Comparison of ENCODE assay signal across 9 cellular contexts in genomic region chr15:69997701-69998273, GRCh38.
DNase-seq lines count a peak whose midpoint lies in the region; ATAC-seq and TF ChIP-seq lines count a peak whose summit lies in the region.
"Had no signal": no experiment of that assay in that cellular context is flagged by ENCODE, and none has a peak within 500 bp of the region (broad histone marks: within the 10 kb centered on the region; RNA-seq: fewer than 3 reads in every experiment).

No MANE protein-coding gene starts in this region.

- in situ Hi-C loops in astrocyte of the cerebellum (cut with HindIII; ENCODE audit: low sequenced_read_pairs), result no loop called here

- no peak overlapping the region for H3K27ac Mint-ChIP-seq in activated T-helper 17 cell treated with anti-CD3 and anti-CD28 coated beads, Interleukin-2, amount 50 U/mL, for 72 hours

- no peaks in the 10 kb centered on the region for H3K4me1 Mint-ChIP-seq in activated T-helper 17 cell treated with anti-CD3 and anti-CD28 coated beads, Interleukin-2, amount 50 U/mL, for 72 hours

- H3K18ac ChIP-seq in mesendoderm (ENCODE audit: low read length), result no peak overlapping the region

- no peak overlapping the region for H3K23ac ChIP-seq in mesendoderm (ENCODE audit: low read length)

- no peaks in the 10 kb centered on the region for H3K79me2 ChIP-seq in mesendoderm (ENCODE audit: control insufficient read depth, insufficient read depth, low read length)

- H3K9ac ChIP-seq in mesendoderm (ENCODE audit: low read length), result no peak overlapping the region

- no peak for ATAC-seq in activated T-helper 17 cell treated with anti-CD3 and anti-CD28 coated beads, Interleukin-2, amount 50 U/mL, for 72 hours (replicated peaks)
- no peak for ATAC-seq in HG03139 (IDR thresholded peaks at IDR 0.05; ENCODE audit: unreplicated experiment)

- H2BK120ac ChIP-seq in mesendoderm (ENCODE audit: low read depth, low read length), result no peak overlapping the region

- no peaks in the 10 kb centered on the region for H3K79me1 ChIP-seq in mesendoderm (ENCODE audit: low read length)

- no peak overlapping the region for H3K4ac ChIP-seq in mesendoderm (ENCODE audit: low read depth, low read length)

- no peaks in the 10 kb centered on the region for H3K4me1 ChIP-seq in mesendoderm (ENCODE audit: control insufficient read depth, low read depth, low read length)

- no peak overlapping the region for H2AK5ac ChIP-seq in mesendoderm (ENCODE audit: low read length)

- no peak overlapping the region for H3K27ac ChIP-seq in mesendoderm (ENCODE audit: low read depth, low read length)

- no peak overlapping the region for H3K4me2 ChIP-seq in mesendoderm (ENCODE audit: low read length)

- peak; percentile 90 for DNase-seq in COLO668 (lab: John Stamatoyannopoulos, UW; ENCODE audit: unreplicated experiment)
- DNase-seq in MV-4-11 (lab: John Stamatoyannopoulos, UW), result peak; percentile 73
- DNase-seq in astrocyte of the cerebellum (ENCODE audit: low read depth), result peak; percentile 45
- peak; percentile 48 for DNase-seq in left kidney (ENCODE audit: low read depth, low spot score)
- DNase-seq in NCI-H526 treated with DMSO at 0.1 percent for 48 hours (lab: John Stamatoyannopoulos, UW), result no peak
- DNase-seq in mesendoderm, result no peak
- DNase-seq: stimulated activated CD4-positive, alpha-beta T cell treated with anti-CD3 and anti-CD28 coated beads, Interleukin-4, amount 100 ng/mL, for 4 hours had no signal

- no peak for TF ChIP-seq CTCF in astrocyte of the cerebellum (IDR thresholded peaks at IDR 0.05; ENCODE audit: low read depth, low read length, missing control alignments)

- H3K56ac ChIP-seq in mesendoderm (ENCODE audit: low read length), result no peak overlapping the region

- H3K36me3 Mint-ChIP-seq in activated T-helper 17 cell treated with anti-CD3 and anti-CD28 coated beads, Interleukin-2, amount 50 U/mL, for 72 hours (ENCODE audit: low read depth), result no peaks in the 10 kb centered on the region

- no peak overlapping the region for H2BK5ac ChIP-seq in mesendoderm (ENCODE audit: low read length)

- WGBS in mesendoderm (ENCODE audit: extremely low coverage, insufficient coverage, low lambda C conversion rate), result no CpG with 5 or more reads among the region's 4 CpGs

- no peak overlapping the region for H4K5ac ChIP-seq in mesendoderm (ENCODE audit: low read length)

- no peak overlapping the region for H2BK15ac ChIP-seq in mesendoderm (replicated peaks; ENCODE audit: low read depth)

- H4K8ac ChIP-seq in mesendoderm (ENCODE audit: low read depth, low read length), result no peak overlapping the region

- no peaks in the 10 kb centered on the region for H3K9me3 Mint-ChIP-seq in activated T-helper 17 cell treated with anti-CD3 and anti-CD28 coated beads, Interleukin-2, amount 50 U/mL, for 72 hours

- H3K27me3 ChIP-seq in mesendoderm (ENCODE audit: insufficient read depth, low read length, poor library complexity), result no peaks in the 10 kb centered on the region

- no peaks in the 10 kb centered on the region for H3K27me3 Mint-ChIP-seq in activated T-helper 17 cell treated with anti-CD3 and anti-CD28 coated beads, Interleukin-2, amount 50 U/mL, for 72 hours

- no peaks in the 10 kb centered on the region for H3K36me3 ChIP-seq in mesendoderm (ENCODE audit: control insufficient read depth, insufficient read depth, low read length)

- H3K4me3 ChIP-seq in astrocyte of the cerebellum (ENCODE audit: low read depth, low read length) (no peak overlapping the region), mesendoderm (ENCODE audit: low read length) (no peak overlapping the region)

- H3K4me3 Mint-ChIP-seq in activated T-helper 17 cell treated with anti-CD3 and anti-CD28 coated beads, Interleukin-2, amount 50 U/mL, for 72 hours, result no peak overlapping the region

Comparison
In these comparisons a context has a peak if more than half of its experiments do, and no peak if none do; other contexts are left out.
1. DNase-seq: peak in COLO668 (single experiment), MV-4-11 (single experiment), astrocyte of the cerebellum (single experiment) and left kidney (single experiment); none in NCI-H526 treated with DMSO at 0.1 percent for 48 hours (single experiment) and mesendoderm (single experiment).